In the genomic region with DNA sequence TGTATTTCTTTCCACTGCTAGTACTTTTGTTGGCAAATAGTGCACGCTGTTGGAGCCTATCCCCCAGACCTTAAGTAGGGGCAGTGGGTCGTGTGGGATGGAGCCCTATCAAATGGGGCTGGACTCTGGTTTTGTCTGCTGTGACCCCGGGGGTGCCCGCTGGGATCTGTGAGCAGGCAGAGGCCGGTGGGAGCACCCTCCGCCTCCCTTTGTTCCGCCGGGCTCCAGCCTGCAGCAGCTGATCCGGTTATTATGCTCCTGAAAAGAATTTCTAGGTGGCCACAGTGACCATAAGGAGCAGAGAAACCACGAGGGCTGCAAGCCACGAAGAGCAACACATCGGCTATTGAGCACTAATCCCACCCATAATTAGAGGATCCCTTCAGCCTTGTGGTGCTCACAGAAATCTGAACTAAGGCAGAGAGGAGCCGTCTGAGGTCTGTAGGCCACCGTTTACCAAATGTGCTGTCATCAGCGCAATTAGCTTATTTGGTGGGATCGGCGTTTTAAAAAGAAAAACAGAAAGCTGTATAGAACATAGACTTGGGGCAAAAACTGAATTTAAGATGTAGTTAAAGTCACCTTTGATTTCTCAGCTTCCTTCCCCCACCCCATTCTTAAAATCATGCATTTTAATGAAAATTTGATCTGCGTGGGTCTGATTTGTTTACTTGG, we compare ENCODE assay signal across 17 cellular contexts.
DNase-seq lines count a peak whose midpoint lies in the region; ATAC-seq, FAIRE-seq and TF ChIP-seq lines count a peak whose summit lies in the region.
"Had no signal": no experiment of that assay in that cellular context is flagged by ENCODE, and none has a peak within 500 bp of the region (broad histone marks: within the 10 kb centered on the region; RNA-seq: fewer than 3 reads in every experiment).

No MANE protein-coding gene starts in this region.

- 0 out of 2 replicates have a peak overlapping the region, but pooled peaks have one; percentile 72 for H2BK15ac ChIP-seq in H1 (ENCODE audit: low read length)

- FAIRE-seq in A549 (lab: Jason Lieb, UNC) (peak; percentile 7), H1 (lab: Jason Lieb, UNC) (no peak)

- TF ChIP-seq RAD21 in A549 (conservative IDR thresholded peaks at IDR 0.05 in 1 of 2, IDR thresholded peaks at IDR 0.05 in 1 of 2) (no peak), H1 (IDR thresholded peaks at IDR 0.05 in 1 of 2, conservative IDR thresholded peaks at IDR 0.05 in 1 of 2; ENCODE audit: low read depth in 2 of 2, low read length in 2 of 2) (no peak)

- H3K9me2 ChIP-seq in OCI-LY7 (ENCODE audit: insufficient read depth, low read length): no peaks in the 10 kb centered on the region

- H4K20me1 ChIP-seq in H1 (replicated peaks in 1 of 2; ENCODE audit: control insufficient read depth in 1 of 2, insufficient read depth in 2 of 2, low read length in 2 of 2): no peaks in the 10 kb centered on the region
- no peaks in the 10 kb centered on the region for H4K20me1 ChIP-seq in osteoblast (ENCODE audit: insufficient read depth, low read length)
- H4K20me1 ChIP-seq in OCI-LY7 (ENCODE audit: insufficient read depth, low read length): no peaks in the 10 kb centered on the region

- POLR2A ChIA-PET in A549 (lab: Yijun Ruan, JAX): no interaction called here
- POLR2A ChIA-PET in H1 (lab: Charles Lee; ENCODE audit: partially characterized antibody): interaction anchor here (0.9 kb wide), 1 partner anchor 272 kb away, joined by 3 read pairs; no protein-coding TSS in a partner anchor
- POLR2A ChIA-PET in OCI-LY7 (lab: Charles Lee): no interaction called here
- POLR2A ChIA-PET in CD8-positive, alpha-beta memory T cell (lab: Charles Lee): no interaction called here

- H3K23me2 ChIP-seq in H1 (ENCODE audit: low read depth, low read length): no peaks in the 10 kb centered on the region

- no peak overlapping the region for H4K5ac ChIP-seq in H1 (ENCODE audit: insufficient read length, low read depth, low read length)

- H3K4me1 Mint-ChIP-seq in CD8-positive, alpha-beta memory T cell: no peaks in the 10 kb centered on the region
- H3K4me1 Mint-ChIP-seq: CD14-positive monocyte had no signal

- 0 out of 2 replicates have a peak overlapping the region, but pooled peaks have one; percentile 6 for H3K18ac ChIP-seq in H1 (ENCODE audit: extremely low read depth, low read length)

- no peaks in the 10 kb centered on the region for H3K9me3 ChIP-seq in A549
- H3K9me3 ChIP-seq in H1 (ENCODE audit: insufficient read depth in 2 of 2, low read depth in 1 of 2, low read length in 1 of 2): no peaks in the 10 kb centered on the region
- no peaks in the 10 kb centered on the region for H3K9me3 ChIP-seq in osteoblast (ENCODE audit: low read depth, low read length)
- no peaks in the 10 kb centered on the region for H3K9me3 ChIP-seq in OCI-LY7 (ENCODE audit: low read length)
- H3K9me3 ChIP-seq in CD8-positive, alpha-beta memory T cell (ENCODE audit: low read length): no peaks in the 10 kb centered on the region

- H3K4me3 ChIP-seq in A549: no peak overlapping the region
- H3K4me3 ChIP-seq in H1 (ENCODE audit: extremely low read depth in 1 of 4, insufficient read depth in 2 of 4, low read depth in 3 of 4, low read length in 4 of 4): no peak overlapping the region
- no peak overlapping the region for H3K4me3 ChIP-seq in osteoblast (ENCODE audit: insufficient read depth, low read length)
- no peak overlapping the region for H3K4me3 ChIP-seq in OCI-LY7 (ENCODE audit: low read depth, low read length, poor library complexity, severe bottlenecking)
- H3K4me3 ChIP-seq in CD8-positive, alpha-beta memory T cell (ENCODE audit: low read length): no peak overlapping the region
- H3K4me3 ChIP-seq: PC-9, SK-N-MC had no signal

- H3K9me3 Mint-ChIP-seq in CD8-positive, alpha-beta memory T cell: peaks cover 0 to 6% (median 0%) of the 10 kb centered on the region in 5 donors

- H2BK12ac ChIP-seq in H1 (ENCODE audit: low read depth, low read length): peak overlapping the region; percentile 64; the same call in 1 of the 2 replicates

- H3K9ac ChIP-seq in H1 (replicated peaks in 1 of 4; ENCODE audit: extremely low read depth in 1 of 4, low read depth in 3 of 4, low read length in 3 of 4): no peak overlapping the region

- H3K79me1 ChIP-seq in H1 (ENCODE audit: low read depth, low read length): no peaks in the 10 kb centered on the region

- H2AK5ac ChIP-seq in H1 (ENCODE audit: low read depth, low read length): no peak overlapping the region

- no peak for ATAC-seq in A549

- DNase-seq in A549 (ENCODE audit: low read depth in 1 of 2, low spot score in 1 of 2): no peak
- DNase-seq in NCI-H82 (lab: John Stamatoyannopoulos, UW): peak; percentile 47
- no peak for DNase-seq in H1 (ENCODE audit: low read depth in 1 of 2, low spot score in 2 of 2)
- no peak for DNase-seq in osteoblast (ENCODE audit: insufficient read length, low spot score, missing footprints)
- DNase-seq in RPMI8226: no peak
- no peak for DNase-seq in COR-L47 (lab: John Stamatoyannopoulos, UW)
- no peak for DNase-seq in OCI-LY7 (ENCODE audit: low spot score)
- no peak for DNase-seq in CD8-positive, alpha-beta memory T cell
- DNase-seq: KBM-7, NCI-H1436 treated with DMSO at 0.1 percent for 48 hours, NCI-H2081 treated with DMSO at 0.1 percent for 48 hours, NCI-H226, NCI-H526 treated with DMSO at 0.1 percent for 48 hours had no signal

- peak overlapping the region; percentile 50 to 80; a peak in 5 of 6 replicates for H3K27ac ChIP-seq in A549
- H3K27ac ChIP-seq in H1 (ENCODE audit: low read depth, low read length): no peak overlapping the region
- H3K27ac ChIP-seq in osteoblast (ENCODE audit: low read depth, low read length): no peak overlapping the region
- no peak overlapping the region for H3K27ac ChIP-seq in OCI-LY7 (ENCODE audit: low read depth, low read length, poor library complexity, severe bottlenecking)
- H3K27ac ChIP-seq in CD8-positive, alpha-beta memory T cell (ENCODE audit: low read depth, low read length): no peak overlapping the region
- H3K27ac ChIP-seq: HL-60, PC-9, SK-N-MC had no signal

- H4K91ac ChIP-seq in H1 (replicated peaks; ENCODE audit: insufficient read length, low read length): no peak overlapping the region

- H3K14ac ChIP-seq in H1 (ENCODE audit: insufficient read length): no peak overlapping the region

- H2BK20ac ChIP-seq in H1 (ENCODE audit: low read length): no peak overlapping the region

- WGBS in A549 (ENCODE audit: missing lambda C conversion rate): 91% methylated on average over 18 of the region's 18 CpGs
- WGBS in H1 (ENCODE audit: extremely low coverage in 1 of 2, insufficient coverage in 1 of 2, insufficient read length in 1 of 2, insufficient replicate concordance in 2 of 2, low coverage in 1 of 2, low lambda C conversion rate in 2 of 2, missing lambda C conversion rate in 1 of 2), 2 experiments: 90% methylated on average over 18 of the region's 18 CpGs; no CpG with 5 or more reads in 1 of the 2 experiments

- peak overlapping the region; percentile 9 for H2BK120ac ChIP-seq in H1 (replicated peaks; ENCODE audit: low read depth, low read length)

- TF ChIP-seq EP300 in A549 (IDR thresholded peaks at IDR 0.05) (no peak), H1 (IDR thresholded peaks at IDR 0.05; ENCODE audit: borderline replicate concordance in 1 of 2, low read depth in 2 of 2, low read length in 2 of 2) (no peak)

- H2AFZ ChIP-seq in H1 (ENCODE audit: low read length) (no peak overlapping the region), osteoblast (ENCODE audit: low read length) (peak overlapping the region; percentile 52), OCI-LY7 (ENCODE audit: low read length) (no peak overlapping the region)
- H2AFZ ChIP-seq: PC-9 had no signal

- H3K4me2 ChIP-seq in A549: no peak overlapping the region
- no peak overlapping the region for H3K4me2 ChIP-seq in H1 (ENCODE audit: insufficient read depth in 1 of 2, low read depth in 2 of 2, low read length in 2 of 2)
- peak overlapping the region; percentile 3 for H3K4me2 ChIP-seq in osteoblast (ENCODE audit: insufficient read depth, low read length)
- no peak overlapping the region for H3K4me2 ChIP-seq in OCI-LY7 (ENCODE audit: low read length)
- H3K4me2 ChIP-seq: PC-9 had no signal

- H3K56ac ChIP-seq in H1 (replicated peaks; ENCODE audit: insufficient read length, low read depth, low read length): no peak overlapping the region

- intact Hi-C loops in OCI-LY7 (cut with micrococcal nuclease; ENCODE audit: unreplicated experiment): no loop called here

- CTCF ChIA-PET in A549 (lab: Yijun Ruan, JAX) (interaction anchor here (0.8 to 4.1 kb wide), 13 partner anchors 18 to 1294 kb away, joined by 3 to 20 read pairs (median 4); a partner anchor contains a TSS), H1 (lab: Charles Lee; ENCODE audit: partially characterized antibody) (interaction anchor here (0.8 to 2.4 kb wide), 8 partner anchors 11 to 797 kb away, joined by 3 to 5 read pairs (median 4); no protein-coding TSS in a partner anchor), OCI-LY7 (lab: Charles Lee; ENCODE audit: unreplicated experiment) (no interaction called here)
- CTCF ChIA-PET in CD8-positive, alpha-beta memory T cell (lab: Charles Lee): no interaction called here

- no peaks in the 10 kb centered on the region for H3K27me3 Mint-ChIP-seq in CD8-positive, alpha-beta memory T cell

- H3K4me1 ChIP-seq in A549 (peaks cover 47% of the 10 kb centered on the region), H1 (replicated peaks in 1 of 4; ENCODE audit: control insufficient read depth in 3 of 4, insufficient read depth in 4 of 4, low read length in 3 of 4) (peaks cover 3 to 15% (median 10%) of the 10 kb centered on the region in 4 experiments), osteoblast (ENCODE audit: insufficient read depth, low read length) (peaks cover 11% of the 10 kb centered on the region), OCI-LY7 (ENCODE audit: insufficient read depth, low read length, poor library complexity, severe bottlenecking) (no peaks in the 10 kb centered on the region)
- H3K4me1 ChIP-seq in CD8-positive, alpha-beta memory T cell (ENCODE audit: insufficient read depth, low read length): no peaks in the 10 kb centered on the region

- H3K4me3 Mint-ChIP-seq in CD8-positive, alpha-beta memory T cell: no peak overlapping the region
- H3K4me3 Mint-ChIP-seq: CD14-positive monocyte had no signal

- no peaks in the 10 kb centered on the region for H3K36me3 Mint-ChIP-seq in CD8-positive, alpha-beta memory T cell
- H3K36me3 Mint-ChIP-seq: CD14-positive monocyte had no signal

- BruUV-seq in OCI-LY7 (replicated peaks; lab: Mats Ljungman, UMichigan): no TSS peak

- H3K79me2 ChIP-seq in H1 (ENCODE audit: control insufficient read depth in 1 of 2, insufficient read depth in 2 of 2, low read length in 2 of 2) (no peaks in the 10 kb centered on the region), osteoblast (ENCODE audit: insufficient read depth, low read length) (no peaks in the 10 kb centered on the region), OCI-LY7 (ENCODE audit: insufficient read depth, low read depth, low read length) (no peaks in the 10 kb centered on the region)

- TF ChIP-seq POLR2A in A549 (IDR thresholded peaks at IDR 0.05; ENCODE audit: low read length): no peak
- TF ChIP-seq POLR2A in H1 (IDR thresholded peaks at IDR 0.05; ENCODE audit: control extremely low read depth in 1 of 2, low read depth in 2 of 2, low read length in 2 of 2): no peak

- TF ChIP-seq CTCF in A549 (IDR thresholded peaks at IDR 0.05) (no peak), H1 (IDR thresholded peaks at IDR 0.05; ENCODE audit: control extremely low read depth in 1 of 3, insufficient read depth in 1 of 3, low read depth in 1 of 3, low read length in 3 of 3) (no peak), osteoblast (IDR thresholded peaks at IDR 0.05; ENCODE audit: extremely low read depth, low read depth, low read length) (no peak), OCI-LY7 (conservative IDR thresholded peaks at IDR 0.05; ENCODE audit: low read length) (no peak)

- no peak overlapping the region for H3K27ac Mint-ChIP-seq in CD8-positive, alpha-beta memory T cell
- H3K27ac Mint-ChIP-seq: CD14-positive monocyte had no signal

- no peak overlapping the region for H3K23ac ChIP-seq in H1 (ENCODE audit: insufficient read length)

- H4K8ac ChIP-seq in H1 (ENCODE audit: extremely low read depth, insufficient read depth, low read length): no peak overlapping the region

- no peak overlapping the region; the same call in 1 of the 2 replicates for H2BK5ac ChIP-seq in H1 (ENCODE audit: low read depth, low read length)

- H3K4ac ChIP-seq in H1 (replicated peaks; ENCODE audit: insufficient read length, low read depth, low read length): no peak overlapping the region

- H3K27me3 ChIP-seq in H1 (replicated peaks in 1 of 4; ENCODE audit: control insufficient read depth in 3 of 4, extremely low read depth in 1 of 4, insufficient read depth in 3 of 4, low read length in 3 of 4): no peaks in the 10 kb centered on the region
- no peaks in the 10 kb centered on the region for H3K27me3 ChIP-seq in osteoblast (ENCODE audit: insufficient read depth, low read length)
- no peaks in the 10 kb centered on the region for H3K27me3 ChIP-seq in CD8-positive, alpha-beta memory T cell (ENCODE audit: insufficient read depth, low read length, poor library complexity, severe bottlenecking)

- H3K36me3 ChIP-seq in H1 (ENCODE audit: control insufficient read depth in 2 of 4, insufficient read depth in 4 of 4, low read length in 3 of 4): no peaks in the 10 kb centered on the region
- no peaks in the 10 kb centered on the region for H3K36me3 ChIP-seq in osteoblast (ENCODE audit: insufficient read depth, low read length)
- no peaks in the 10 kb centered on the region for H3K36me3 ChIP-seq in OCI-LY7 (ENCODE audit: insufficient read depth, low read length)
- H3K36me3 ChIP-seq in CD8-positive, alpha-beta memory T cell (ENCODE audit: insufficient read depth, low read length): no peaks in the 10 kb centered on the region

Comparison
In these comparisons a context has a peak if more than half of its experiments do, and no peak if none do; other contexts are left out.
1. H3K27ac ChIP-seq: peak in A549 (2 of 2); none in H1 (single experiment), osteoblast (single experiment), OCI-LY7 (single experiment) and CD8-positive, alpha-beta memory T cell (single experiment).
2. CTCF ChIA-PET loops: an anchor here in A549 (0.8 to 4.1 kb wide) and H1 (0.8 to 2.4 kb wide); none called in OCI-LY7 and CD8-positive, alpha-beta memory T cell.